ENCODE assay signal across 28 cellular contexts in genomic region chr6:126333729-126334128, GRCh38.
"Had no signal": no experiment of that assay in that cellular context is flagged by ENCODE, and none has a peak within 500 bp of the region (broad histone marks: within the 10 kb centered on the region; RNA-seq: fewer than 3 reads in every experiment).

No MANE protein-coding gene starts in this region.

- H3K27me3 ChIP-seq: colonic mucosa, dorsolateral prefrontal cortex, esophagus muscularis mucosa, esophagus squamous epithelium, foreskin keratinocyte, gastrocnemius medialis, gastroesophageal sphincter, heart left ventricle, heart right ventricle, hepatocyte had no signal

- FAIRE-seq: endometrium, endothelial cell of umbilical vein, frontal cortex had no signal

- ATAC-seq: effector memory CD8-positive, alpha-beta T cell; esophagus mucosa; foreskin keratinocyte; gastrocnemius medialis; gastroesophageal sphincter; heart left ventricle; heart right ventricle had no signal

- H3K9me3 ChIP-seq: colonic mucosa, esophagus muscularis mucosa, esophagus squamous epithelium, gastrocnemius medialis, gastroesophageal sphincter had no signal

- DNase-seq: colonic mucosa; cortex of kidney; dermis blood vessel endothelial cell; dorsolateral prefrontal cortex; effector CD4-positive, alpha-beta T cell; effector CD8-positive, alpha-beta T cell; effector memory CD4-positive, alpha-beta T cell; effector memory CD8-positive, alpha-beta T cell; endodermal cell; erythroblast; esophagus squamous epithelium; foreskin fibroblast; foreskin keratinocyte; foreskin melanocyte; gastrocnemius medialis; glutamatergic neuron; head of caudate nucleus; heart left ventricle; heart right ventricle had no signal

- H3K36me3 ChIP-seq: colonic mucosa, esophagus muscularis mucosa, esophagus squamous epithelium, gastrocnemius medialis, gastroesophageal sphincter, heart left ventricle, heart right ventricle had no signal

- H3K4me1 ChIP-seq: colonic mucosa, esophagus muscularis mucosa, esophagus squamous epithelium, foreskin keratinocyte, gastroesophageal sphincter had no signal

- H2AFZ ChIP-seq: hepatocyte had no signal

- H3K4me2 ChIP-seq: hepatocyte had no signal

- H3K27ac ChIP-seq: colonic mucosa, coronary artery, dorsolateral prefrontal cortex, epithelial cell of prostate, esophagus muscularis mucosa, esophagus squamous epithelium, foreskin keratinocyte, gastrocnemius medialis, gastroesophageal sphincter, heart left ventricle, heart right ventricle, hepatocyte had no signal

- H3K4me3 ChIP-seq: colonic mucosa, coronary artery, dorsolateral prefrontal cortex, esophagus muscularis mucosa, esophagus squamous epithelium, gastrocnemius medialis, gastroesophageal sphincter, heart left ventricle, heart right ventricle, hepatocyte had no signal

- H3K79me2 ChIP-seq: hepatocyte had no signal
